1 cellular context compared by ENCODE assay signal in the genomic region with DNA sequence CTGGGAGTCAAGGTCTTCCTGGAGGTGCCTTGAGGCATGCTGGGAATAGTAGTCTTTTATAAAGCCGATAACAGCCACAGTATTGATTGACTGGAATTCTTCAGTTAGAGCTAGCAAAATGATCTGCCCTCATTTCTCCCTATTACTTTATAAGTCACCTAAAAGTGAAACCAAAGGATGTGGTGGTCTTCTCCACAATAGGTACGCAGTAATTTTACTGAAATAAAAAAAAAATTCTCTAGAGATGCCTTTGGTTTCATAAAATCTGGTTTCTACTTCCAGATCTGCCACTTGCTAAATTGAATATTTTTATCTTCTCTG.
TF ChIP-seq lines count a peak whose summit lies in the region.

No MANE protein-coding gene starts in this region.

TF ChIP-seq in IMR-90, 13 proteins besides CTCF, POLR2A, EP300 and RAD21 (continued from another document):
- TF ChIP-seq, protein P1, sequence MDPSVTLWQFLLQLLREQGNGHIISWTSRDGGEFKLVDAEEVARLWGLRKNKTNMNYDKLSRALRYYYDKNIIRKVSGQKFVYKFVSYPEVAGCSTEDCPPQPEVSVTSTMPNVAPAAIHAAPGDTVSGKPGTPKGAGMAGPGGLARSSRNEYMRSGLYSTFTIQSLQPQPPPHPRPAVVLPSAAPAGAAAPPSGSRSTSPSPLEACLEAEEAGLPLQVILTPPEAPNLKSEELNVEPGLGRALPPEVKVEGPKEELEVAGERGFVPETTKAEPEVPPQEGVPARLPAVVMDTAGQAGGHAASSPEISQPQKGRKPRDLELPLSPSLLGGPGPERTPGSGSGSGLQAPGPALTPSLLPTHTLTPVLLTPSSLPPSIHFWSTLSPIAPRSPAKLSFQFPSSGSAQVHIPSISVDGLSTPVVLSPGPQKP (IDR thresholded peaks at IDR 0.05; ENCODE audit: borderline replicate concordance, low read depth, low read length), result no peak
- TF ChIP-seq RFX5 (IDR thresholded peaks at IDR 0.05; ENCODE audit: low read depth, low read length) (no peak), CHD1 (IDR thresholded peaks at IDR 0.05; ENCODE audit: low read depth, low read length) (no peak), MAZ (IDR thresholded peaks at IDR 0.05; ENCODE audit: borderline replicate concordance, low read depth, low read length) (no peak), CEBPB (IDR thresholded peaks at IDR 0.05; ENCODE audit: low read depth, low read length) (no peak)
